8 cellular contexts compared by ENCODE assay signal in the genomic region with DNA sequence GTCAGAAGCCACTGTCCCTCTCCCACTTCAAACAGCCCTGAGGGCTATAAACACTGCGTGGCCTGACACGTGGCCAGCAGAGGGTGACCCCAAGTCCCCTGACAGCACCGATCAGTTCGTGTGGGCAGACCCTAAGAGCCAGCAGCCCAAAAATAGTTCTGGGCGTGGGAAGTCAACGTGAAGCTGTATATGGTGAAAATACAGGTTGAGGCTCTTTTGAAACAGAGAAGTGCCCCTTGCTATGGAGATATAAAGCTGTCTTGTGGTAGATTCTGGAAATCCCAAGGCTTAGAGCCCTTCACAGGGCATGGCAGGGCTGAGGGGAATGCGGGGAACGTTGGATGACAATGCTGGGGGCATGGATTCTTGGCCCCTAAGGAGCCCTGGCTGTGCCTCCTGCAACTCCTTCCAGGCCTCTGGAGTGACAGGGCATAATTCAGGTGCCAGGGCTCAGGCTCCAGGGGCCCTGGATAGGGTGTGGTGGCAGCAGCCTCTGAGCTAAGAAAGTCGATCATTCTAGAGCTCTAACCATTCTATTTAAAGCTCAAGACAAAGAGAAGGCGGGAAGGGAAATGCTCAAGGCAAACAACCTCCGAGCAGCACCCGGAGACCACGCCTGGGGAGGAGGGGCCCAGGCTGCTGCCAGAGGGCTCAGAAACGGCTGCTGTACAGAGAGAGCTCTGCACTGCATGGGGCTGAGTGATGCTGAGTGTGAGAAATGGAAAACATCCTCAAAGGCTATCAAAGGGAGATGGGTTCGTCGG.
DNase-seq lines count a peak whose midpoint lies in the region; ATAC-seq and TF ChIP-seq lines count a peak whose summit lies in the region.

No MANE protein-coding gene starts in this region.

- H3K27ac ChIP-seq in HUES64 (ENCODE audit: low read depth, low read length) (no peak overlapping the region), RWPE2 (ENCODE audit: poor library complexity, severe bottlenecking) (no peak overlapping the region), lower lobe of right lung (peak overlapping the region; percentile 81)

- H3K27me3 ChIP-seq in HUES64 (ENCODE audit: insufficient read depth, low read length) (no peaks in the 10 kb centered on the region; the same call in 1 of the 2 replicates), RWPE2 (ENCODE audit: insufficient read depth, poor library complexity, severe bottlenecking) (no peaks in the 10 kb centered on the region), lower lobe of right lung (ENCODE audit: low read depth) (no peaks in the 10 kb centered on the region)

- H3K9me3 Mint-ChIP-seq in activated naive CD4-positive, alpha-beta T cell treated with anti-CD3 and anti-CD28 coated beads, Interleukin-2, amount 50 U/mL, for 72 hours = no peaks in the 10 kb centered on the region
- H3K9me3 Mint-ChIP-seq in stimulated activated effector memory CD8-positive, alpha-beta T cell treated with anti-CD3 and anti-CD28 coated beads, Interleukin-12 subunit alpha, Interleukin-12 subunit beta, amount 100 ng/mL, for 72 hours = no peaks in the 10 kb centered on the region

- H3K36me3 ChIP-seq in HUES64 (ENCODE audit: insufficient read depth, low read length) (no peaks in the 10 kb centered on the region), RWPE2 (ENCODE audit: low read depth) (no peaks in the 10 kb centered on the region), lower lobe of right lung (no peaks in the 10 kb centered on the region)

- peak overlapping the region; percentile 85 to 99 for H3K27ac Mint-ChIP-seq in activated naive CD4-positive, alpha-beta T cell treated with anti-CD3 and anti-CD28 coated beads, Interleukin-2, amount 50 U/mL, for 72 hours
- H3K27ac Mint-ChIP-seq in stimulated activated effector memory CD8-positive, alpha-beta T cell treated with anti-CD3 and anti-CD28 coated beads, Interleukin-12 subunit alpha, Interleukin-12 subunit beta, amount 100 ng/mL, for 72 hours = peak overlapping the region; percentile 80

- DNase-seq in CD1c-positive myeloid dendritic cell (ENCODE audit: extremely low spot score) (peak; percentile 38), RWPE2 (ENCODE audit: low spot score) (no peak), lower lobe of right lung (no peak), GM03348 (ENCODE audit: low spot score) (no peak)
- DNase-seq in activated naive CD4-positive, alpha-beta T cell treated with anti-CD3 and anti-CD28 coated beads, Interleukin-2, amount 50 U/mL, for 72 hours (ENCODE audit: low spot score in 2 of 2) = peak in 1 of 2 donors; percentile 80
- DNase-seq in stimulated activated effector memory CD8-positive, alpha-beta T cell treated with anti-CD3 and anti-CD28 coated beads, Interleukin-12 subunit alpha, Interleukin-12 subunit beta, amount 100 ng/mL, for 72 hours (ENCODE audit: low spot score in 2 of 2) = peak in 1 of 2 donors; percentile 73

- H3K4me3 Mint-ChIP-seq in stimulated activated effector memory CD8-positive, alpha-beta T cell treated with anti-CD3 and anti-CD28 coated beads, Interleukin-12 subunit alpha, Interleukin-12 subunit beta, amount 100 ng/mL, for 72 hours = peak overlapping the region; percentile 54

- no peaks in the 10 kb centered on the region for H3K9me3 ChIP-seq in HUES64 (ENCODE audit: insufficient read depth, low read depth, low read length)
- H3K9me3 ChIP-seq in RWPE2 (ENCODE audit: severe bottlenecking) = no peaks in the 10 kb centered on the region
- H3K9me3 ChIP-seq in lower lobe of right lung = no peaks in the 10 kb centered on the region

- H3K9ac ChIP-seq in HUES64 (ENCODE audit: low read depth, low read length) = peak overlapping the region; percentile 46

- peaks cover 9 to 26% of the 10 kb centered on the region in 2 donors for H3K36me3 Mint-ChIP-seq in activated naive CD4-positive, alpha-beta T cell treated with anti-CD3 and anti-CD28 coated beads, Interleukin-2, amount 50 U/mL, for 72 hours
- H3K36me3 Mint-ChIP-seq in stimulated activated effector memory CD8-positive, alpha-beta T cell treated with anti-CD3 and anti-CD28 coated beads, Interleukin-12 subunit alpha, Interleukin-12 subunit beta, amount 100 ng/mL, for 72 hours = peaks cover 4% of the 10 kb centered on the region

- no peak for TF ChIP-seq CTCF in RWPE2 (IDR thresholded peaks at IDR 0.05; ENCODE audit: poor library complexity, severe bottlenecking)
- TF ChIP-seq CTCF in lower lobe of right lung (IDR thresholded peaks at IDR 0.05) = no peak

- H3K4me3 ChIP-seq in HUES64 (ENCODE audit: low read length) (no peak overlapping the region), RWPE2 (ENCODE audit: severe bottlenecking) (no peak overlapping the region), lower lobe of right lung (no peak overlapping the region)

- H3K4me1 ChIP-seq in HUES64 (ENCODE audit: insufficient read depth, low read length) = peaks cover 9% of the 10 kb centered on the region
- H3K4me1 ChIP-seq in RWPE2 (ENCODE audit: insufficient read depth, poor library complexity, severe bottlenecking) = peaks cover 15% of the 10 kb centered on the region
- peaks cover 15% of the 10 kb centered on the region for H3K4me1 ChIP-seq in lower lobe of right lung

- WGBS in HUES64 = 50% methylated on average over 16 of the region's 16 CpGs

- H3K4me1 Mint-ChIP-seq in stimulated activated effector memory CD8-positive, alpha-beta T cell treated with anti-CD3 and anti-CD28 coated beads, Interleukin-12 subunit alpha, Interleukin-12 subunit beta, amount 100 ng/mL, for 72 hours = peaks cover 24% of the 10 kb centered on the region

- intact Hi-C loops in lower lobe of right lung (cut with DNase I) = no loop called here

- ATAC-seq in GM19467 (IDR thresholded peaks at IDR 0.05; ENCODE audit: unreplicated experiment) (peak; percentile 69), RWPE2 (ENCODE audit: low read depth) (peak; percentile 78), lower lobe of right lung (peak; percentile 74 to 89)
- ATAC-seq in activated naive CD4-positive, alpha-beta T cell treated with anti-CD3 and anti-CD28 coated beads, Interleukin-2, amount 50 U/mL, for 72 hours = peak; percentile 84 to 96
- peak; percentile 93 for ATAC-seq in stimulated activated effector memory CD8-positive, alpha-beta T cell treated with anti-CD3 and anti-CD28 coated beads, Interleukin-12 subunit alpha, Interleukin-12 subunit beta, amount 100 ng/mL, for 72 hours
